Comparison of ENCODE assay signal across 10 cellular contexts in genomic region chr17:66661411-66661843, GRCh38.
DNase-seq lines count a peak whose midpoint lies in the region; ATAC-seq and TF ChIP-seq lines count a peak whose summit lies in the region.
"Had no signal": no experiment of that assay in that cellular context is flagged by ENCODE, and none has a peak within 500 bp of the region (broad histone marks: within the 10 kb centered on the region; RNA-seq: fewer than 3 reads in every experiment).

No MANE protein-coding gene starts in this region.

- H3K27ac ChIP-seq in RWPE2 (ENCODE audit: poor library complexity, severe bottlenecking): peak overlapping the region; percentile 11

- peak; percentile 86 for ATAC-seq in RWPE2 (ENCODE audit: low read depth)
- ATAC-seq in GM21576 (IDR thresholded peaks at IDR 0.05; ENCODE audit: unreplicated experiment): no peak

- H3K36me3 ChIP-seq in RWPE2 (ENCODE audit: low read depth) (no peaks in the 10 kb centered on the region), kidney epithelial cell (ENCODE audit: control insufficient read depth, insufficient read depth, low read length) (no peaks in the 10 kb centered on the region)

- peaks cover 14% of the 10 kb centered on the region for H3K4me1 ChIP-seq in RWPE2 (ENCODE audit: insufficient read depth, poor library complexity, severe bottlenecking)

- H3K4me3 ChIP-seq in RWPE2 (ENCODE audit: severe bottlenecking) (no peak overlapping the region), kidney epithelial cell (ENCODE audit: low read depth, low read length) (no peak overlapping the region)
- H3K4me3 ChIP-seq: MG63 had no signal

- peaks cover 1% of the 10 kb centered on the region for H3K9me3 ChIP-seq in RWPE2 (ENCODE audit: severe bottlenecking)
- H3K9me3 ChIP-seq: MG63 had no signal

- H3K27me3 ChIP-seq in RWPE2 (ENCODE audit: insufficient read depth, poor library complexity, severe bottlenecking): no peaks in the 10 kb centered on the region
- no peaks in the 10 kb centered on the region for H3K27me3 ChIP-seq in kidney epithelial cell (ENCODE audit: control insufficient read depth, insufficient read depth, low read length)
- H3K27me3 ChIP-seq: MG63 had no signal

- peak; percentile 79 for DNase-seq in DMS53 (lab: John Stamatoyannopoulos, UW)
- DNase-seq in HS-27A (ENCODE audit: low read depth): peak; percentile 22
- no peak for DNase-seq in RWPE2 (ENCODE audit: low spot score)
- peak; percentile 67 for DNase-seq in kidney epithelial cell (ENCODE audit: low read depth)
- no peak for DNase-seq in NCI-H1694 treated with DMSO at 0.1 percent for 48 hours (lab: John Stamatoyannopoulos, UW)
- DNase-seq in SKM-1 (lab: John Stamatoyannopoulos, UW; ENCODE audit: unreplicated experiment): no peak
- no peak for DNase-seq in stimulated activated CD8-positive, alpha-beta memory T cell treated with anti-CD3 and anti-CD28 coated beads, Interleukin-4, amount 100 ng/mL, for 48 hours
- DNase-seq: MG63, posterior cingulate gyrus had no signal

- TF ChIP-seq CTCF in RWPE2 (IDR thresholded peaks at IDR 0.05; ENCODE audit: poor library complexity, severe bottlenecking) (no peak), kidney epithelial cell (IDR thresholded peaks at IDR 0.05; ENCODE audit: insufficient read depth, low read length, poor library complexity, severe bottlenecking) (no peak)

Comparison
In these comparisons a context has a peak if more than half of its experiments do, and no peak if none do; other contexts are left out.
1. DNase-seq: peak in DMS53 (single experiment), HS-27A (single experiment) and kidney epithelial cell (single experiment); none in RWPE2 (single experiment), NCI-H1694 treated with DMSO at 0.1 percent for 48 hours (single experiment), SKM-1 (single experiment) and stimulated activated CD8-positive, alpha-beta memory T cell treated with anti-CD3 and anti-CD28 coated beads, Interleukin-4, amount 100 ng/mL, for 48 hours (single experiment).